In genomic region chr16:3611145-3611977, GRCh38 we compare ENCODE assay signal across 8 cellular contexts. TPM values are rescaled to one million over a fixed set of nuclear protein-coding genes. Genes with fewer than 3 reads are reported as not detected.
DNase-seq lines count a peak whose midpoint lies in the region; ATAC-seq and TF ChIP-seq lines count a peak whose summit lies in the region.

SLX4 (minus strand) TSS chr16:3611606; CDS start chr16:3608964, 2,642 bp downstream.

- H3K4me3 ChIP-seq in mucosa of descending colon = peak within 1 kb of the TSS; percentile 62

- H3K27ac Mint-ChIP-seq in IgD-negative memory B cell = peak within 1 kb of the TSS; percentile 93 to 97 (median 95)

- H3K36me3 Mint-ChIP-seq in IgD-negative memory B cell = peaks cover 12% of the 10 kb centered on the region

- H3K9me3 ChIP-seq in mucosa of descending colon = no peaks in the 10 kb centered on the region

- no peaks in the 10 kb centered on the region for H3K27me3 Mint-ChIP-seq in IgD-negative memory B cell

- H3K9me3 Mint-ChIP-seq in IgD-negative memory B cell = no peaks in the 10 kb centered on the region

- peak; percentile 67 for ATAC-seq in GM21576 (IDR thresholded peaks at IDR 0.05; ENCODE audit: unreplicated experiment)
- ATAC-seq in mucosa of descending colon = peak; percentile 98

- H3K4me1 ChIP-seq in mucosa of descending colon (ENCODE audit: low read depth) = no peaks in the 10 kb centered on the region

- peak within 1 kb of the TSS; percentile 94 to 100 (median 98) for H3K4me3 Mint-ChIP-seq in IgD-negative memory B cell

- DNase-seq in DMS 273 treated with DMSO at 0.1 percent for 48 hours (lab: John Stamatoyannopoulos, UW) (peak; percentile 70), OCI-M1 (lab: John Stamatoyannopoulos, UW) (peak; percentile 96), activated T-cell treated with anti-CD3 and anti-CD28 coated beads for 1 hour (ENCODE audit: low read depth) (peak; percentile 84), epithelial cell of prostate (ENCODE audit: low read depth, low spot score) (peak; percentile 57), mucosa of descending colon (peak; percentile 90 to 95 (median 94))
- DNase-seq in stimulated activated CD8-positive, alpha-beta memory T cell treated with anti-CD3 and anti-CD28 coated beads, Interleukin-2, amount 100 ng/mL, for 48 hours (ENCODE audit: low read depth in 2 of 2) = peak; percentile 83 to 89

- peak within 1 kb of the TSS; percentile 73 for H3K27ac ChIP-seq in epithelial cell of prostate

- no peaks in the 10 kb centered on the region for H3K36me3 ChIP-seq in mucosa of descending colon (ENCODE audit: low read depth)

- TF ChIP-seq CTCF in mucosa of descending colon (IDR thresholded peaks at IDR 0.05) = no peak

- intact Hi-C loops in mucosa of descending colon (cut with DNase I, micrococcal nuclease) = no loop called here

- peaks cover 31 to 46% (median 33%) of the 10 kb centered on the region in 3 donors for H3K4me1 Mint-ChIP-seq in IgD-negative memory B cell

RNA-seq across cellular contexts. Expression of gene SLX4, which starts in this region (rescaled TPM):
- polyA plus RNA-seq in IgD-negative memory B cell = 1.4 TPM
- total RNA-seq in mucosa of descending colon = 1 to 10 TPM; 3.6 to 6.7 (median 5.0) TPM

Comparison
In these comparisons a context has a peak if more than half of its experiments do, and no peak if none do; other contexts are left out.
1. Peak in every context shown above with its lines: DNase-seq, ATAC-seq, H3K4me3 ChIP-seq and H3K27ac ChIP-seq.